1 cellular context compared by ENCODE assay signal in the genomic region with DNA sequence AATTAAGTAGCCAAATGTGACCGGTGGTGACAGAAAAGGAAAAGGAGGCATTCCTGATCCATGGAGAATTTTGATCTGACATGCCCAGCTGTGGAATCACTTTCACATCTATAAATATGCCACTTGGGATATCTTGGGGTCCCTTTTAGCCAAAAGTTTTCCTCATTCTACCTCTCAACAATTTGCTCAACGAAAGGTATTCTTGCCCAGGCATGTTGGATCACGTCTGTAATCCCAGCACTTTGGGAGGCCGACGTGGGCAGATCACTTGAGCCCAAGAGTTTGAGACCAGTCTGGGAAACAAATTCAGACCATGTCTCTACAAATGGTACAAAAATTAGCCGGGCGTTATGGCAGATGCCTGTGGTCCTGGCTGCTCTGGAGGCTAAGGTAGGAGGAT.
TF ChIP-seq lines count a peak whose summit lies in the region.

No MANE protein-coding gene starts in this region.

TF ChIP-seq in IMR-90, 13 proteins besides CTCF, POLR2A, EP300 and RAD21:
- no peak for TF ChIP-seq MXI1 (IDR thresholded peaks at IDR 0.05; ENCODE audit: borderline replicate concordance, low read depth, low read length)
- no peak for TF ChIP-seq CHD1 (IDR thresholded peaks at IDR 0.05; ENCODE audit: low read depth, low read length)
- no peak for TF ChIP-seq RCOR1 (IDR thresholded peaks at IDR 0.05; ENCODE audit: insufficient replicate concordance, low read length)
- TF ChIP-seq, protein P1, sequence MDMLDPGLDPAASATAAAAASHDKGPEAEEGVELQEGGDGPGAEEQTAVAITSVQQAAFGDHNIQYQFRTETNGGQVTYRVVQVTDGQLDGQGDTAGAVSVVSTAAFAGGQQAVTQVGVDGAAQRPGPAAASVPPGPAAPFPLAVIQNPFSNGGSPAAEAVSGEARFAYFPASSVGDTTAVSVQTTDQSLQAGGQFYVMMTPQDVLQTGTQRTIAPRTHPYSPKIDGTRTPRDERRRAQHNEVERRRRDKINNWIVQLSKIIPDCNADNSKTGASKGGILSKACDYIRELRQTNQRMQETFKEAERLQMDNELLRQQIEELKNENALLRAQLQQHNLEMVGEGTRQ (IDR thresholded peaks at IDR 0.05; ENCODE audit: low read depth, low read length): no peak
- TF ChIP-seq, protein P2, sequence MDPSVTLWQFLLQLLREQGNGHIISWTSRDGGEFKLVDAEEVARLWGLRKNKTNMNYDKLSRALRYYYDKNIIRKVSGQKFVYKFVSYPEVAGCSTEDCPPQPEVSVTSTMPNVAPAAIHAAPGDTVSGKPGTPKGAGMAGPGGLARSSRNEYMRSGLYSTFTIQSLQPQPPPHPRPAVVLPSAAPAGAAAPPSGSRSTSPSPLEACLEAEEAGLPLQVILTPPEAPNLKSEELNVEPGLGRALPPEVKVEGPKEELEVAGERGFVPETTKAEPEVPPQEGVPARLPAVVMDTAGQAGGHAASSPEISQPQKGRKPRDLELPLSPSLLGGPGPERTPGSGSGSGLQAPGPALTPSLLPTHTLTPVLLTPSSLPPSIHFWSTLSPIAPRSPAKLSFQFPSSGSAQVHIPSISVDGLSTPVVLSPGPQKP (IDR thresholded peaks at IDR 0.05; ENCODE audit: borderline replicate concordance, low read depth, low read length): no peak
- TF ChIP-seq BHLHE40 (IDR thresholded peaks at IDR 0.05; ENCODE audit: low read depth, low read length): no peak
- no peak for TF ChIP-seq RFX5 (IDR thresholded peaks at IDR 0.05; ENCODE audit: low read depth, low read length)
- TF ChIP-seq CEBPB (IDR thresholded peaks at IDR 0.05; ENCODE audit: low read depth, low read length): no peak
- no peak for TF ChIP-seq SMC3 (IDR thresholded peaks at IDR 0.05; ENCODE audit: low read depth, low read length)
- no peak for TF ChIP-seq NFE2L2 (IDR thresholded peaks at IDR 0.05; ENCODE audit: low read depth, low read length)
- no peak for TF ChIP-seq MAZ (IDR thresholded peaks at IDR 0.05; ENCODE audit: borderline replicate concordance, low read depth, low read length)
- no peak for TF ChIP-seq MAFK (IDR thresholded peaks at IDR 0.05; ENCODE audit: low read depth, low read length)
- no peak for TF ChIP-seq FOS (IDR thresholded peaks at IDR 0.05; ENCODE audit: low read depth, low read length)
